Comparison of ENCODE assay signal across 1 cellular context in genomic region chr15:65551183-65551582, GRCh38.
TF ChIP-seq lines count a peak whose summit lies in the region.

No MANE protein-coding gene starts in this region.

TF ChIP-seq in WTC11, 78 proteins besides CTCF, POLR2A, EP300 and RAD21 (continued from another document):
- TF ChIP-seq, protein P1, sequence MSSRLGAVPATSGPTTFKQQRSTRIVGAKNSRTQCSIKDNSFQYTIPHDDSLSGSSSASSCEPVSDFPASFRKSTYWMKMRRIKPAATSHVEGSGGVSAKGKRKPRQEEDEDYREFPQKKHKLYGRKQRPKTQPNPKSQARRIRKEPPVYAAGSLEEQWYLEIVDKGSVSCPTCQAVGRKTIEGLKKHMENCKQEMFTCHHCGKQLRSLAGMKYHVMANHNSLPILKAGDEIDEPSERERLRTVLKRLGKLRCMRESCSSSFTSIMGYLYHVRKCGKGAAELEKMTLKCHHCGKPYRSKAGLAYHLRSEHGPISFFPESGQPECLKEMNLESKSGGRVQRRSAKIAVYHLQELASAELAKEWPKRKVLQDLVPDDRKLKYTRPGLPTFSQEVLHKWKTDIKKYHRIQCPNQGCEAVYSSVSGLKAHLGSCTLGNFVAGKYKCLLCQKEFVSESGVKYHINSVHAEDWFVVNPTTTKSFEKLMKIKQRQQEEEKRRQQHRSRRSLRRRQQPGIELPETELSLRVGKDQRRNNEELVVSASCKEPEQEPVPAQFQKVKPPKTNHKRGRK (CRISPR knock-in tag; IDR thresholded peaks at IDR 0.05; ENCODE audit: borderline replicate concordance), result no peak
